Comparison of ENCODE assay signal across 1 cellular context in the genomic region with DNA sequence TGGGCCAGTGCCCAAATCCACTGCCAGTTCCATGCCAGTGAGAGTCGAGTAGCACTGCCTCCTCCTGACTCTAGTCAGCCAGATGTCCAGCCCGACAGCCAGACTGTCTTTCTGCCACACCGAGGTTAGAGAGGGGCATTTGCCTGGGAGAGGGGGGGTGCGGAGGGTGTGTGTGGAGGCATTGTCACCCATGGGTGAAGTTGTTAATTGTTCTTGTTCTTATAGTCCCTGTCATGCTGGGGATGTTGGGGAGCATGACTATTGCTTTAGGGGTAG.
TF ChIP-seq lines count a peak whose summit lies in the region.

No MANE protein-coding gene starts in this region.

TF ChIP-seq in GM23338, 12 proteins besides CTCF, POLR2A, EP300 and RAD21 (continued from another document):
- TF ChIP-seq, protein P1, sequence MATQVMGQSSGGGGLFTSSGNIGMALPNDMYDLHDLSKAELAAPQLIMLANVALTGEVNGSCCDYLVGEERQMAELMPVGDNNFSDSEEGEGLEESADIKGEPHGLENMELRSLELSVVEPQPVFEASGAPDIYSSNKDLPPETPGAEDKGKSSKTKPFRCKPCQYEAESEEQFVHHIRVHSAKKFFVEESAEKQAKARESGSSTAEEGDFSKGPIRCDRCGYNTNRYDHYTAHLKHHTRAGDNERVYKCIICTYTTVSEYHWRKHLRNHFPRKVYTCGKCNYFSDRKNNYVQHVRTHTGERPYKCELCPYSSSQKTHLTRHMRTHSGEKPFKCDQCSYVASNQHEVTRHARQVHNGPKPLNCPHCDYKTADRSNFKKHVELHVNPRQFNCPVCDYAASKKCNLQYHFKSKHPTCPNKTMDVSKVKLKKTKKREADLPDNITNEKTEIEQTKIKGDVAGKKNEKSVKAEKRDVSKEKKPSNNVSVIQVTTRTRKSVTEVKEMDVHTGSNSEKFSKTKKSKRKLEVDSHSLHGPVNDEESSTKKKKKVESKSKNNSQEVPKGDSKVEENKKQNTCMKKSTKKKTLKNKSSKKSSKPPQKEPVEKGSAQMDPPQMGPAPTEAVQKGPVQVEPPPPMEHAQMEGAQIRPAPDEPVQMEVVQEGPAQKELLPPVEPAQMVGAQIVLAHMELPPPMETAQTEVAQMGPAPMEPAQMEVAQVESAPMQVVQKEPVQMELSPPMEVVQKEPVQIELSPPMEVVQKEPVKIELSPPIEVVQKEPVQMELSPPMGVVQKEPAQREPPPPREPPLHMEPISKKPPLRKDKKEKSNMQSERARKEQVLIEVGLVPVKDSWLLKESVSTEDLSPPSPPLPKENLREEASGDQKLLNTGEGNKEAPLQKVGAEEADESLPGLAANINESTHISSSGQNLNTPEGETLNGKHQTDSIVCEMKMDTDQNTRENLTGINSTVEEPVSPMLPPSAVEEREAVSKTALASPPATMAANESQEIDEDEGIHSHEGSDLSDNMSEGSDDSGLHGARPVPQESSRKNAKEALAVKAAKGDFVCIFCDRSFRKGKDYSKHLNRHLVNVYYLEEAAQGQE (IDR thresholded peaks at IDR 0.05; ENCODE audit: unreplicated experiment), result no peak
- no peak for TF ChIP-seq STAT1 (IDR thresholded peaks at IDR 0.05; ENCODE audit: unreplicated experiment)
- no peak for TF ChIP-seq NANOG (IDR thresholded peaks at IDR 0.05; ENCODE audit: borderline replicate concordance)
- TF ChIP-seq, protein P2, sequence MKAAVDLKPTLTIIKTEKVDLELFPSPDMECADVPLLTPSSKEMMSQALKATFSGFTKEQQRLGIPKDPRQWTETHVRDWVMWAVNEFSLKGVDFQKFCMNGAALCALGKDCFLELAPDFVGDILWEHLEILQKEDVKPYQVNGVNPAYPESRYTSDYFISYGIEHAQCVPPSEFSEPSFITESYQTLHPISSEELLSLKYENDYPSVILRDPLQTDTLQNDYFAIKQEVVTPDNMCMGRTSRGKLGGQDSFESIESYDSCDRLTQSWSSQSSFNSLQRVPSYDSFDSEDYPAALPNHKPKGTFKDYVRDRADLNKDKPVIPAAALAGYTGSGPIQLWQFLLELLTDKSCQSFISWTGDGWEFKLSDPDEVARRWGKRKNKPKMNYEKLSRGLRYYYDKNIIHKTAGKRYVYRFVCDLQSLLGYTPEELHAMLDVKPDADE (IDR thresholded peaks at IDR 0.05), result no peak
- TF ChIP-seq CREB1 (CRISPR knock-in tag; IDR thresholded peaks at IDR 0.05; ENCODE audit: low read depth), result no peak
- no peak for TF ChIP-seq ZNF114 (CRISPR knock-in tag; IDR thresholded peaks at IDR 0.05)
- TF ChIP-seq, protein P3, sequence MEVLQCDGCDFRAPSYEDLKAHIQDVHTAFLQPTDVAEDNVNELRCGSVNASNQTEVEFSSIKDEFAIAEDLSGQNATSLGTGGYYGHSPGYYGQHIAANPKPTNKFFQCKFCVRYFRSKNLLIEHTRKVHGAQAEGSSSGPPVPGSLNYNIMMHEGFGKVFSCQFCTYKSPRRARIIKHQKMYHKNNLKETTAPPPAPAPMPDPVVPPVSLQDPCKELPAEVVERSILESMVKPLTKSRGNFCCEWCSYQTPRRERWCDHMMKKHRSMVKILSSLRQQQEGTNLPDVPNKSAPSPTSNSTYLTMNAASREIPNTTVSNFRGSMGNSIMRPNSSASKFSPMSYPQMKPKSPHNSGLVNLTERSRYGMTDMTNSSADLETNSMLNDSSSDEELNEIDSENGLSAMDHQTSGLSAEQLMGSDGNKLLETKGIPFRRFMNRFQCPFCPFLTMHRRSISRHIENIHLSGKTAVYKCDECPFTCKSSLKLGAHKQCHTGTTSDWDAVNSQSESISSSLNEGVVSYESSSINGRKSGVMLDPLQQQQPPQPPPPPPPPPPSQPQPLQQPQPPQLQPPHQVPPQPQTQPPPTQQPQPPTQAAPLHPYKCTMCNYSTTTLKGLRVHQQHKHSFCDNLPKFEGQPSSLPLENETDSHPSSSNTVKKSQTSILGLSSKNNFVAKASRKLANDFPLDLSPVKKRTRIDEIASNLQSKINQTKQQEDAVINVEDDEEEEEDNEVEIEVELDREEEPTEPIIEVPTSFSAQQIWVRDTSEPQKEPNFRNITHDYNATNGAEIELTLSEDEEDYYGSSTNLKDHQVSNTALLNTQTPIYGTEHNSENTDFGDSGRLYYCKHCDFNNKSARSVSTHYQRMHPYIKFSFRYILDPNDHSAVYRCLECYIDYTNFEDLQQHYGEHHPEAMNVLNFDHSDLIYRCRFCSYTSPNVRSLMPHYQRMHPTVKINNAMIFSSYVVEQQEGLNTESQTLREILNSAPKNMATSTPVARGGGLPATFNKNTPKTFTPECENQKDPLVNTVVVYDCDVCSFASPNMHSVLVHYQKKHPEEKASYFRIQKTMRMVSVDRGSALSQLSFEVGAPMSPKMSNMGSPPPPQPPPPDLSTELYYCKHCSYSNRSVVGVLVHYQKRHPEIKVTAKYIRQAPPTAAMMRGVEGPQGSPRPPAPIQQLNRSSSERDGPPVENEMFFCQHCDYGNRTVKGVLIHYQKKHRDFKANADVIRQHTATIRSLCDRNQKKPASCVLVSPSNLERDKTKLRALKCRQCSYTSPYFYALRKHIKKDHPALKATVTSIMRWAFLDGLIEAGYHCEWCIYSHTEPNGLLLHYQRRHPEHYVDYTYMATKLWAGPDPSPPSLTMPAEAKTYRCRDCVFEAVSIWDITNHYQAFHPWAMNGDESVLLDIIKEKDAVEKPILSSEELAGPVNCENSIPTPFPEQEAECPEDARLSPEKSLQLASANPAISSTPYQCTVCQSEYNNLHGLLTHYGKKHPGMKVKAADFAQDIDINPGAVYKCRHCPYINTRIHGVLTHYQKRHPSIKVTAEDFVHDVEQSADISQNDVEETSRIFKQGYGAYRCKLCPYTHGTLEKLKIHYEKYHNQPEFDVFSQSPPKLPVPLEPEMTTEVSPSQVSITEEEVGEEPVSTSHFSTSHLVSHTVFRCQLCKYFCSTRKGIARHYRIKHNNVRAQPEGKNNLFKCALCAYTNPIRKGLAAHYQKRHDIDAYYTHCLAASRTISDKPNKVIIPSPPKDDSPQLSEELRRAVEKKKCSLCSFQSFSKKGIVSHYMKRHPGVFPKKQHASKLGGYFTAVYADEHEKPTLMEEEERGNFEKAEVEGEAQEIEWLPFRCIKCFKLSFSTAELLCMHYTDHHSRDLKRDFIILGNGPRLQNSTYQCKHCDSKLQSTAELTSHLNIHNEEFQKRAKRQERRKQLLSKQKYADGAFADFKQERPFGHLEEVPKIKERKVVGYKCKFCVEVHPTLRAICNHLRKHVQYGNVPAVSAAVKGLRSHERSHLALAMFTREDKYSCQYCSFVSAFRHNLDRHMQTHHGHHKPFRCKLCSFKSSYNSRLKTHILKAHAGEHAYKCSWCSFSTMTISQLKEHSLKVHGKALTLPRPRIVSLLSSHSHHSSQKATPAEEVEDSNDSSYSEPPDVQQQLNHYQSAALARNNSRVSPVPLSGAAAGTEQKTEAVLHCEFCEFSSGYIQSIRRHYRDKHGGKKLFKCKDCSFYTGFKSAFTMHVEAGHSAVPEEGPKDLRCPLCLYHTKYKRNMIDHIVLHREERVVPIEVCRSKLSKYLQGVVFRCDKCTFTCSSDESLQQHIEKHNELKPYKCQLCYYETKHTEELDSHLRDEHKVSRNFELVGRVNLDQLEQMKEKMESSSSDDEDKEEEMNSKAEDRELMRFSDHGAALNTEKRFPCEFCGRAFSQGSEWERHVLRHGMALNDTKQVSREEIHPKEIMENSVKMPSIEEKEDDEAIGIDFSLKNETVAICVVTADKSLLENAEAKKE (CRISPR knock-in tag; IDR thresholded peaks at IDR 0.05), result no peak
